In the genomic region with DNA sequence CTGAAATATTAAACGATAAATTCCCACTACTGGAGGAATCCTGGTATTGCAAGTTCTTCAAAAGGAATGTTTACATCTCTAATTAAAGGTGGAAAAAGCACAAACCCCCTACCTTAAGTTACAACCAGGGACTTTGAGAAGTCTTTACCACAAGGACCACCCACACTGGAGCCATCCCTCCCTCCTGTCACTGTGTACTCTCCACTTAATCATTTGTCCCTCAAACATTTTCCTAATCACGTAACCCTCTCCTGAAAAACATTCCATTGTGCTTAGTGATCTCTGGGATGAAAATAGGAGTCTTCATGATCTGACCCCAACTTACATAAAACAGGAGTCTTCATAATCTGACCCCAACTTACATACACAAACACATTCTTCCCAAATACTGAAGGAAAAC, we compare ENCODE assay signal across 21 cellular contexts.
"Had no signal": no experiment of that assay in that cellular context is flagged by ENCODE, and none has a peak within 500 bp of the region (broad histone marks: within the 10 kb centered on the region; RNA-seq: fewer than 3 reads in every experiment).

No MANE protein-coding gene starts in this region.

- H3K36me3 ChIP-seq: brain microvascular endothelial cell, colonic mucosa, right atrium auricular region, suprapubic skin had no signal

- H3K4me3 ChIP-seq: colonic mucosa, right atrium auricular region, skin epidermis, suprapubic skin had no signal

- H3K27me3 ChIP-seq: brain microvascular endothelial cell, colonic mucosa, right atrium auricular region, suprapubic skin had no signal

- FAIRE-seq: kidney had no signal

- DNase-seq: activated CD4-positive, alpha-beta T cell treated with anti-CD3 and anti-CD28 coated beads, Interleukin-2, amount 50 U/mL, for 1 hour; activated CD4-positive, CD25-positive, alpha-beta regulatory T cell treated with anti-CD3 and anti-CD28 coated beads, Interleukin-2, amount 50 U/mL, for 72 hours; activated CD8-positive, alpha-beta memory T cell treated with anti-CD3 and anti-CD28 coated beads, Interleukin-2, amount 50 U/mL, for 4 hours; activated naive CD4-positive, alpha-beta T cell treated with anti-CD3 and anti-CD28 coated beads for 36 hours; activated T-cell treated with anti-CD3 and anti-CD28 coated beads, Interleukin-2, amount 50 U/mL, for 4 hours; brain microvascular endothelial cell; colonic mucosa; endodermal cell; foreskin melanocyte; head of caudate nucleus; kidney; midbrain; nephron progenitor cell; occipital lobe; stimulated activated CD4-positive, alpha-beta T cell treated with anti-CD3 and anti-CD28 coated beads, Interleukin-15, amount 100 ng/mL, for 24 hours; stimulated activated CD4-positive, alpha-beta T cell treated with anti-CD3 and anti-CD28 coated beads, Interleukin-2, amount 100 ng/mL, for 48 hours; stimulated activated naive CD8-positive, alpha-beta T cell treated with anti-CD3 and anti-CD28 coated beads, Interleukin-15, amount 100 ng/mL, for 72 hours; T-helper 2 cell had no signal
